ENCODE assay signal across 18 cellular contexts in the genomic region with DNA sequence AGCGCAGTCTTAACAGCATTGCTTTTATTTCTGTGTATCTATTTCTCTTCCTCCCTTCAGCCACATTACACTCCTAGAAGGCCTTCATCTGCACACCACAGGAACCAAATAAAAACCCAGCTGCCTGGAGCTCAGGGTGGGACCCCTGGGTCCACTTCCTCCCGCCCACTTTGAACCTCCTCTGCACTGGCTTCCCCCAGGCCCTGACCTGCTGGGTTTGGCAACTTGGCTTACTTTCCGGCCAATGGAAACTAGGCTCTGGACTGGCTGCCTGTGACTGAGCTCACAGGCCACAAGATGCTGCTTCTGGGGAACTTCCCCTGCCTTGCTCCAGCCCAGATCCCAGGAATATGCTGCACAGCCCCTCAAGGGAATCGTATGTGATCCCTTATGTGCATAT.
"Had no signal": no experiment of that assay in that cellular context is flagged by ENCODE, and none has a peak within 500 bp of the region (broad histone marks: within the 10 kb centered on the region; RNA-seq: fewer than 3 reads in every experiment).

No MANE protein-coding gene starts in this region.

- H3K27ac Mint-ChIP-seq: immature natural killer cell; natural killer cell treated with Interleukin-12 subunit alpha and Interleukin-12 subunit beta and Interleukin-15 and Interleukin-18, amount 100 ng/mL, for 72 hours had no signal

- H3K36me3 ChIP-seq: esophagus squamous epithelium, gastroesophageal sphincter, stomach, thoracic aorta, transverse colon had no signal

- H3K4me3 Mint-ChIP-seq: immature natural killer cell; natural killer cell treated with Interleukin-12 subunit alpha and Interleukin-12 subunit beta and Interleukin-15 and Interleukin-18, amount 100 ng/mL, for 72 hours had no signal

- H3K36me3 Mint-ChIP-seq: immature natural killer cell; natural killer cell treated with Interleukin-12 subunit alpha and Interleukin-12 subunit beta and Interleukin-15 and Interleukin-18, amount 100 ng/mL, for 72 hours had no signal

- H3K9me3 Mint-ChIP-seq: natural killer cell treated with Interleukin-12 subunit alpha and Interleukin-12 subunit beta and Interleukin-15 and Interleukin-18, amount 100 ng/mL, for 72 hours had no signal

- H3K27me3 ChIP-seq: gastroesophageal sphincter, stomach, transverse colon had no signal

- H3K4me3 ChIP-seq: esophagus squamous epithelium, gastroesophageal sphincter, lung, stomach, thoracic aorta, transverse colon had no signal

- H3K9me3 ChIP-seq: esophagus squamous epithelium, gastroesophageal sphincter, stomach, thoracic aorta, transverse colon had no signal

- DNase-seq: dermis blood vessel endothelial cell; esophagus squamous epithelium; foreskin fibroblast; glutamatergic neuron; immature natural killer cell; left colon; left ventricle myocardium superior; mesenchymal stem cell; midbrain; stimulated activated CD4-positive, alpha-beta T cell treated with anti-CD3 and anti-CD28 coated beads, Interleukin-12 subunit alpha, Interleukin-12 subunit beta, amount 100 ng/mL, for 4 hours; stimulated activated naive CD4-positive, alpha-beta T cell; stomach; substantia nigra; transverse colon had no signal

- H3K4me1 ChIP-seq: gastroesophageal sphincter had no signal

- H3K27ac ChIP-seq: esophagus squamous epithelium, gastroesophageal sphincter, stomach, thoracic aorta, transverse colon had no signal
